ENCODE assay signal across 12 cellular contexts in genomic region chr21:41217656-41218380, GRCh38. TPM values are rescaled to one million over a fixed set of nuclear protein-coding genes. Genes with fewer than 3 reads are reported as not detected.
DNase-seq lines count a peak whose midpoint lies in the region; TF ChIP-seq lines count a peak whose summit lies in the region.
"Had no signal": no experiment of that assay in that cellular context is flagged by ENCODE, and none has a peak within 500 bp of the region (broad histone marks: within the 10 kb centered on the region; RNA-seq: fewer than 3 reads in every experiment).

No MANE protein-coding gene starts in this region.

- peaks cover 0 to 1% (median 0%) of the 10 kb centered on the region in 4 donors for H3K4me1 Mint-ChIP-seq in CD4-positive, alpha-beta memory T cell
- H3K4me1 Mint-ChIP-seq: activated naive CD8-positive, alpha-beta T cell treated with anti-CD3 and anti-CD28 coated beads, Interleukin-2, amount 50 U/mL, for 24 hours had no signal

- H3K4me3 Mint-ChIP-seq in CD4-positive, alpha-beta memory T cell, result no peak overlapping the region
- H3K4me3 Mint-ChIP-seq: activated naive CD8-positive, alpha-beta T cell treated with anti-CD3 and anti-CD28 coated beads, Interleukin-2, amount 50 U/mL, for 24 hours; naive thymus-derived CD4-positive, alpha-beta T cell had no signal

- CTCF ChIA-PET in CD4-positive, alpha-beta memory T cell (lab: Charles Lee; ENCODE audit: partially characterized antibody), result no interaction called here

- H3K9me3 Mint-ChIP-seq in CD4-positive, alpha-beta memory T cell, result no peaks in the 10 kb centered on the region
- H3K9me3 Mint-ChIP-seq: activated naive CD8-positive, alpha-beta T cell treated with anti-CD3 and anti-CD28 coated beads, Interleukin-2, amount 50 U/mL, for 24 hours had no signal

- POLR2A ChIA-PET in CD4-positive, alpha-beta memory T cell (lab: Charles Lee; ENCODE audit: partially characterized antibody), result no interaction called here

- peaks cover 8% of the 10 kb centered on the region in 2 donors for H3K27me3 Mint-ChIP-seq in CD4-positive, alpha-beta memory T cell

- H3K9ac ChIP-seq in colonic mucosa (ENCODE audit: low read depth in 2 of 2, low read length in 2 of 2), result peak overlapping the region in 1 of 2 donors; percentile 43
- H3K9ac ChIP-seq: BLaER1 treated with 17β-estradiol and CSF1 and Interleukin-3, amounts not matched to agents 10 nM and 100 nM had no signal

- no peak for TF ChIP-seq CTCF in colonic mucosa (IDR thresholded peaks at IDR 0.05)

- no peaks in the 10 kb centered on the region for H3K9me3 ChIP-seq in colonic mucosa
- H3K9me3 ChIP-seq in CD4-positive, alpha-beta memory T cell (ENCODE audit: control insufficient read depth in 1 of 2, low read length in 2 of 2), result no peaks in the 10 kb centered on the region
- H3K9me3 ChIP-seq: BLaER1 treated with 17β-estradiol and CSF1 and Interleukin-3, amounts not matched to agents 10 nM and 100 nM had no signal

- H3K36me3 Mint-ChIP-seq in CD4-positive, alpha-beta memory T cell, result no peaks in the 10 kb centered on the region

- no peaks in the 10 kb centered on the region for H3K4me1 ChIP-seq in colonic mucosa
- H3K4me1 ChIP-seq in CD4-positive, alpha-beta memory T cell (ENCODE audit: insufficient read depth, low read length), result no peaks in the 10 kb centered on the region

- DNase-seq in H7 (peak; percentile 66), colonic mucosa (peak; percentile 79), iPS-NIHi11 (ENCODE audit: low spot score) (peak; percentile 49), skeletal muscle cell (ENCODE audit: low read depth) (peak; percentile 5), head of caudate nucleus (no peak), OCI-M2 (lab: John Stamatoyannopoulos, UW; ENCODE audit: unreplicated experiment) (no peak)
- no peak for DNase-seq in activated CD4-positive, alpha-beta T cell treated with anti-CD3 and anti-CD28 coated beads, Interleukin-2, amount 50 U/mL, for 4 hours
- DNase-seq in CD4-positive, alpha-beta memory T cell, result no peak
- DNase-seq: activated naive CD8-positive, alpha-beta T cell treated with anti-CD3 and anti-CD28 coated beads, Interleukin-2, amount 50 U/mL, for 24 hours; naive thymus-derived CD4-positive, alpha-beta T cell; NCI-H446 treated with DMSO at 0.1 percent for 48 hours had no signal

- intact Hi-C loops in colonic mucosa (cut with DNase I), result no loop called here
- intact Hi-C loops in CD4-positive, alpha-beta memory T cell (cut with micrococcal nuclease), result no loop called here
- intact Hi-C loops in head of caudate nucleus (cut with DNase I), result no loop called here

- H3K27ac Mint-ChIP-seq in CD4-positive, alpha-beta memory T cell, result no peak overlapping the region
- H3K27ac Mint-ChIP-seq: activated naive CD8-positive, alpha-beta T cell treated with anti-CD3 and anti-CD28 coated beads, Interleukin-2, amount 50 U/mL, for 24 hours; naive thymus-derived CD4-positive, alpha-beta T cell had no signal

- peak overlapping the region; percentile 3 for H3K27ac ChIP-seq in colonic mucosa
- H3K27ac ChIP-seq in CD4-positive, alpha-beta memory T cell (ENCODE audit: low read depth, low read length), result no peak overlapping the region
- H3K27ac ChIP-seq: BLaER1 treated with 17β-estradiol and CSF1 and Interleukin-3, amounts not matched to agents 10 nM and 100 nM had no signal

- H3K27me3 ChIP-seq in H7 (ENCODE audit: control insufficient read depth, insufficient read depth, low read length) (no peaks in the 10 kb centered on the region), colonic mucosa (no peaks in the 10 kb centered on the region)
- H3K27me3 ChIP-seq in CD4-positive, alpha-beta memory T cell (ENCODE audit: insufficient read depth, low read length), result no peaks in the 10 kb centered on the region
- H3K27me3 ChIP-seq: BLaER1 treated with 17β-estradiol and CSF1 and Interleukin-3, amounts not matched to agents 10 nM and 100 nM had no signal

- H3K4me3 ChIP-seq in H7 (ENCODE audit: insufficient read depth, low read depth, low read length) (no peak overlapping the region), colonic mucosa (no peak overlapping the region), skeletal muscle cell (ENCODE audit: low read depth, low read length) (no peak overlapping the region)
- no peak overlapping the region for H3K4me3 ChIP-seq in CD4-positive, alpha-beta memory T cell (ENCODE audit: low read length in 2 of 2)
- H3K4me3 ChIP-seq: BLaER1 treated with 17β-estradiol and CSF1 and Interleukin-3, amounts not matched to agents 10 nM and 100 nM had no signal

- H3K36me3 ChIP-seq in H7 (replicated peaks; ENCODE audit: control insufficient read depth, insufficient read depth, low read length) (no peaks in the 10 kb centered on the region), colonic mucosa (no peaks in the 10 kb centered on the region)
- no peaks in the 10 kb centered on the region for H3K36me3 ChIP-seq in CD4-positive, alpha-beta memory T cell (ENCODE audit: insufficient read depth, low read length)
- H3K36me3 ChIP-seq: BLaER1 treated with 17β-estradiol and CSF1 and Interleukin-3, amounts not matched to agents 10 nM and 100 nM had no signal

RNA-seq across cellular contexts. Expression of gene BACE2, which starts 49.9 kb away (rescaled TPM):
- 13.4 and 14.2 TPM in 2 replicates for total RNA-seq in H7 (2014; rRNA removed; shearing (Covaris generic))
- total RNA-seq in colonic mucosa, result 10 to 100 TPM; 69.5 to 80.2 TPM
- not detected for total RNA-seq in CD4-positive, alpha-beta memory T cell
- under 1 TPM; 0.10 to 0.52 TPM for polyA plus RNA-seq in CD4-positive, alpha-beta memory T cell

Comparison
In these comparisons a context has a peak if more than half of its experiments do, and no peak if none do; other contexts are left out.
1. DNase-seq: peak in H7 (single experiment), colonic mucosa (single experiment), iPS-NIHi11 (single experiment) and skeletal muscle cell (single experiment); none in activated CD4-positive, alpha-beta T cell treated with anti-CD3 and anti-CD28 coated beads, Interleukin-2, amount 50 U/mL, for 4 hours (0 of 2), CD4-positive, alpha-beta memory T cell (0 of 5), head of caudate nucleus (0 of 42) and OCI-M2 (single experiment).
2. RNA of gene BACE2, which starts 49.9 kb away (total RNA-seq): 69.5 to 80.2 TPM in colonic mucosa and 13.4 to 14.2 TPM in H7; not detected in CD4-positive, alpha-beta memory T cell; every median in the first group is over 10 times any median in the second.